In the genomic region with DNA sequence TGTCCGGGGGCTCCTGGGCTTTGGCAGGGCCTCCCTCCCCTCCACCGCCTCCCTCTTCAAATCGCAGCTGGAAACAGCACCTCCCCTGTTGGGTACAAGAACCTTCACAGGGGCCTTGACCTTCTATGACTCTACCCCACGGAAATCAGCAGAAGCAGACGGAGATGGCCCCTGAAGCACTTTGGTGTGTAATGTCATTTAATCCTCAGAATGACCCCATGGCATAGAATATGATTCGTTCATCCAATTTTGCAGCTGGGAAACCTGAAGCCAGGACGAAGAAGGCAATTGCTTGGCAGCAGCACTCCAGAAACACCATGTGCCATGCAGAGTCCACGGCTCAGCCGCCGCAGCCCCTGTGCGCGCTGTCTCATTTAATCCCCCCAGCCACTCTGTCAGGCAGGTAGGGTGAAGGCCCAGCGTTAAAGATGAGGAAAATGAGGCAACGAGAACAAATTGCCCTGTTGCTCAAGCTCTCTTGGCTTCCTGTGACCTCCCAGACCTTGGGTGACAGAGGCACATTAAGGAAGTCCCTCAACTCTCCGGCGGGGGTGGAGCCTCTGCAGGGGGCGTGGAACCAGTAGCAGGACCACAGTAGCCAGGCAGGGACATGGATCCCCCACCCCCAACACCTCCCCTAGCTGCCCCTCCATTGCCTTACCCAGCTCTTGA, we compare ENCODE assay signal across 1 cellular context.
TF ChIP-seq lines count a peak whose summit lies in the region.

No MANE protein-coding gene starts in this region.

TF ChIP-seq in HCT116, 20 proteins besides CTCF, POLR2A, EP300 and RAD21 (continued from another document):
- TF ChIP-seq REST (IDR thresholded peaks at IDR 0.05; ENCODE audit: low read depth), result no peak
